ENCODE assay signal across 29 cellular contexts in the genomic region with DNA sequence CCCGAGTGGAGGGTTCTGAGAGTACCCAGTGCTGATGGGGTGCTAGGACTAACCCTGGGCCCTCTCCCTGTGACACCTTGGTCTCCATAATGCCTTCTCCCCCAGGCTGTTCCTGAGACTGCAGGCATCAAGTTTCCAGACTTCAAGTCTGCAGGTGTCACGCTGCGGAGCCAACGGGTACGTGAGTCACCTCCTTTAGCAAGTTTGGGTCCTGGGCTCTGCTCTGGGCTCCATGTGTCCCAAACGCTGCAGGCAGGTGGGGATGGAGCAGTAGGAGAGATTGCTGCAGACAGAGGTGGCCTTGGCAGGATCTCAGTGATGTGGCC.
"Had no signal": no experiment of that assay in that cellular context is flagged by ENCODE, and none has a peak within 500 bp of the region (broad histone marks: within the 10 kb centered on the region; RNA-seq: fewer than 3 reads in every experiment).

No MANE protein-coding gene starts in this region.

- H3K36me3 Mint-ChIP-seq: activated naive CD8-positive, alpha-beta T cell had no signal

- FAIRE-seq: astrocyte, bronchial epithelial cell, frontal cortex had no signal

- H3K27ac Mint-ChIP-seq: activated CD4-positive, alpha-beta memory T cell treated with anti-CD3 and anti-CD28 coated beads, Interleukin-2, amount 10 ng/mL, durations not matched to agents 7 days and 5 days; activated CD4-positive, alpha-beta T cell treated with anti-CD3 and anti-CD28 coated beads, Interleukin-2, amount 10 ng/mL, durations not matched to agents 7 days and 5 days; activated naive CD8-positive, alpha-beta T cell; activated T-helper 1 cell treated with anti-CD3 and anti-CD28 coated beads, Interleukin-12 subunit alpha, Interleukin-12 subunit beta, Interleukin-2, Interleukin-4 antibody, amounts not matched to agents 30 ng/mL and 10 ng/mL and 1 ng/mL, durations not matched to agents 14 hours and 24 hours and 36 hours; activated T-helper 2 cell treated with anti-CD3 and anti-CD28 coated beads, Interferon-gamma antibody, Interleukin-2, Interleukin-4, amounts not matched to agents 10 μg/mL and 5 μg/mL and 100 μg/mL, durations not matched to agents 14 hours and 24 hours and 36 hours; dendritic cell treated with granulocyte-macrophage colony-stimulating factor and Interleukin-4, amounts not matched to agents 40 ng/mL and 50 ng/mL, for 4 days; WTC11 had no signal

- H3K4me1 Mint-ChIP-seq: endodermal cell, WTC11 had no signal

- H3K9me3 Mint-ChIP-seq: activated CD4-positive, alpha-beta memory T cell treated with anti-CD3 and anti-CD28 coated beads, Interleukin-2, amount 10 ng/mL, durations not matched to agents 7 days and 5 days; activated CD4-positive, alpha-beta T cell treated with anti-CD3 and anti-CD28 coated beads, Interleukin-2, amount 10 ng/mL, durations not matched to agents 7 days and 5 days; activated T-helper 1 cell treated with anti-CD3 and anti-CD28 coated beads, Interleukin-12 subunit alpha, Interleukin-12 subunit beta, Interleukin-2, Interleukin-4 antibody, amounts not matched to agents 30 ng/mL and 10 ng/mL and 1 ng/mL, durations not matched to agents 14 hours and 24 hours and 36 hours; activated T-helper 2 cell treated with anti-CD3 and anti-CD28 coated beads, Interferon-gamma antibody, Interleukin-2, Interleukin-4, amounts not matched to agents 10 μg/mL and 5 μg/mL and 100 μg/mL, durations not matched to agents 14 hours and 24 hours and 36 hours; central memory CD8-positive, alpha-beta T cell; dendritic cell treated with granulocyte-macrophage colony-stimulating factor and Interleukin-4, amounts not matched to agents 40 ng/mL and 50 ng/mL, for 4 days; endodermal cell; WTC11 had no signal

- H3K4me3 Mint-ChIP-seq: activated CD4-positive, alpha-beta memory T cell treated with anti-CD3 and anti-CD28 coated beads, Interleukin-2, amount 10 ng/mL, durations not matched to agents 7 days and 5 days; activated CD4-positive, alpha-beta T cell treated with anti-CD3 and anti-CD28 coated beads, Interleukin-2, amount 10 ng/mL, durations not matched to agents 7 days and 5 days; activated naive CD8-positive, alpha-beta T cell; activated T-helper 1 cell treated with anti-CD3 and anti-CD28 coated beads, Interleukin-12 subunit alpha, Interleukin-12 subunit beta, Interleukin-2, Interleukin-4 antibody, amounts not matched to agents 30 ng/mL and 10 ng/mL and 1 ng/mL, durations not matched to agents 14 hours and 24 hours and 36 hours; central memory CD8-positive, alpha-beta T cell; dendritic cell treated with granulocyte-macrophage colony-stimulating factor and Interleukin-4, amounts not matched to agents 40 ng/mL and 50 ng/mL, for 4 days; endodermal cell; WTC11 had no signal

- H3K27me3 Mint-ChIP-seq: activated CD4-positive, alpha-beta memory T cell treated with anti-CD3 and anti-CD28 coated beads, Interleukin-2, amount 10 ng/mL, durations not matched to agents 7 days and 5 days; activated CD4-positive, alpha-beta T cell treated with anti-CD3 and anti-CD28 coated beads, Interleukin-2, amount 10 ng/mL, durations not matched to agents 7 days and 5 days; activated naive CD8-positive, alpha-beta T cell; central memory CD8-positive, alpha-beta T cell; dendritic cell treated with granulocyte-macrophage colony-stimulating factor and Interleukin-4, amounts not matched to agents 40 ng/mL and 50 ng/mL, for 4 days had no signal

- H3K27ac ChIP-seq: brain microvascular endothelial cell, coronary artery had no signal

- DNase-seq: activated CD4-positive, alpha-beta memory T cell treated with anti-CD3 and anti-CD28 coated beads, Interleukin-2, amount 10 ng/mL, durations not matched to agents 7 days and 5 days; activated CD4-positive, alpha-beta T cell treated with anti-CD3 and anti-CD28 coated beads for 1 hour; activated CD4-positive, alpha-beta T cell treated with anti-CD3 and anti-CD28 coated beads for 4 hours; activated CD4-positive, alpha-beta T cell treated with anti-CD3 and anti-CD28 coated beads, Interleukin-2, amount 10 ng/mL, durations not matched to agents 7 days and 5 days; activated CD4-positive, alpha-beta T cell treated with anti-CD3 and anti-CD28 coated beads, Interleukin-2, amount 50 U/mL, for 4 hours; activated gamma-delta T cell treated with Interleukin-2 at 50 U/mL for 16 hours; activated naive CD4-positive, alpha-beta T cell treated with anti-CD3 and anti-CD28 coated beads, Interleukin-2, amount 50 U/mL, for 16 hours; activated naive CD4-positive, alpha-beta T cell treated with Interleukin-2 at 50 U/mL for 16 hours; activated T-cell treated with anti-CD3 and anti-CD28 coated beads, Interleukin-2, amount 50 U/mL, for 48 hours; amniotic stem cell; anterior cingulate cortex; brain microvascular endothelial cell; dorsolateral prefrontal cortex; effector memory CD4-positive, alpha-beta T cell; endodermal cell; foreskin fibroblast; head of caudate nucleus; T-helper 2 cell had no signal

- ATAC-seq: esophagus mucosa, WTC11 had no signal

- H3K4me3 ChIP-seq: coronary artery, dorsolateral prefrontal cortex had no signal

- H3K27me3 ChIP-seq: brain microvascular endothelial cell, dorsolateral prefrontal cortex had no signal
